In genomic region chr5:172015346-172015745, GRCh38 we compare ENCODE assay signal across 2 cellular contexts.
TF ChIP-seq lines count a peak whose summit lies in the region.

No MANE protein-coding gene starts in this region.

TF ChIP-seq in HepG2, 621 proteins besides CTCF, POLR2A, EP300 and RAD21:
- TF ChIP-seq, protein P1, sequence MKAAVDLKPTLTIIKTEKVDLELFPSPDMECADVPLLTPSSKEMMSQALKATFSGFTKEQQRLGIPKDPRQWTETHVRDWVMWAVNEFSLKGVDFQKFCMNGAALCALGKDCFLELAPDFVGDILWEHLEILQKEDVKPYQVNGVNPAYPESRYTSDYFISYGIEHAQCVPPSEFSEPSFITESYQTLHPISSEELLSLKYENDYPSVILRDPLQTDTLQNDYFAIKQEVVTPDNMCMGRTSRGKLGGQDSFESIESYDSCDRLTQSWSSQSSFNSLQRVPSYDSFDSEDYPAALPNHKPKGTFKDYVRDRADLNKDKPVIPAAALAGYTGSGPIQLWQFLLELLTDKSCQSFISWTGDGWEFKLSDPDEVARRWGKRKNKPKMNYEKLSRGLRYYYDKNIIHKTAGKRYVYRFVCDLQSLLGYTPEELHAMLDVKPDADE (CRISPR knock-in tag; IDR thresholded peaks at IDR 0.05), result no peak
- TF ChIP-seq CBX2 (IDR thresholded peaks at IDR 0.05; ENCODE audit: low read depth, low read length) (no peak), CBX2 (CRISPR knock-in tag; IDR thresholded peaks at IDR 0.05; ENCODE audit: low read depth) (no peak), RARA (CRISPR knock-in tag; IDR thresholded peaks at IDR 0.05) (no peak), ZNF556 (CRISPR knock-in tag; IDR thresholded peaks at IDR 0.05; ENCODE audit: borderline replicate concordance) (no peak)

TF ChIP-seq in K562, 482 proteins besides CTCF, POLR2A, EP300 and RAD21:
- TF ChIP-seq ZNF23 (CRISPR knock-in tag; IDR thresholded peaks at IDR 0.05) (no peak), BRF1 (IDR thresholded peaks at IDR 0.05; ENCODE audit: borderline replicate concordance, extremely low read depth, insufficient read length) (no peak)
- TF ChIP-seq, protein P2, sequence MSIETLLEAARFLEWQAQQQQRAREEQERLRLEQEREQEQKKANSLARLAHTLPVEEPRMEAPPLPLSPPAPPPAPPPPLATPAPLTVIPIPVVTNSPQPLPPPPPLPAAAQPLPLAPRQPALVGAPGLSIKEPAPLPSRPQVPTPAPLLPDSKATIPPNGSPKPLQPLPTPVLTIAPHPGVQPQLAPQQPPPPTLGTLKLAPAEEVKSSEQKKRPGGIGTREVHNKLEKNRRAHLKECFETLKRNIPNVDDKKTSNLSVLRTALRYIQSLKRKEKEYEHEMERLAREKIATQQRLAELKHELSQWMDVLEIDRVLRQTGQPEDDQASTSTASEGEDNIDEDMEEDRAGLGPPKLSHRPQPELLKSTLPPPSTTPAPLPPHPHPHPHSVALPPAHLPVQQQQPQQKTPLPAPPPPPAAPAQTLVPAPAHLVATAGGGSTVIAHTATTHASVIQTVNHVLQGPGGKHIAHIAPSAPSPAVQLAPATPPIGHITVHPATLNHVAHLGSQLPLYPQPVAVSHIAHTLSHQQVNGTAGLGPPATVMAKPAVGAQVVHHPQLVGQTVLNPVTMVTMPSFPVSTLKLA (conservative IDR thresholded peaks at IDR 0.05), result no peak
